ENCODE assay signal across 9 cellular contexts in the genomic region with DNA sequence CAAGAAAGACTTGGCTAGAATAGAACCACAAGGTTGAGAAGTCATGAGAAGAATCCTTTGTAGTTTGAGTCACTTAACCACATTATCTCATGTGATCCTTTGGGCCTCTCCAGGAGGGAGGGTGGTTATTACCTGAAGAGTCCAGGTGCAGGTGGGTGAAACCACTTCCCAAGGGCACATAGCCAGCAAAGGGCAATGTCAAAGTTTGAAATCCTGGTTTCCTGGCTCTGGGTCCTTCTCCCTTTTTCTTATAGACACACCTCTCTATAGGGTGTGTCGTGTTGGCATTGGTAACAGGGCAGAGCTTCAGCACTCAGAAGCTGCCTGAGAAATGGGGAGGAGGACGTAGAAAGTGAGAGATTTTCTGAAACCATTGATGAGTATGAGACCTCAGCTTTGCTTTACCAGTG.
DNase-seq lines count a peak whose midpoint lies in the region; ATAC-seq and TF ChIP-seq lines count a peak whose summit lies in the region.
"Had no signal": no experiment of that assay in that cellular context is flagged by ENCODE, and none has a peak within 500 bp of the region (broad histone marks: within the 10 kb centered on the region; RNA-seq: fewer than 3 reads in every experiment).

No MANE protein-coding gene starts in this region.

- H3K79me2 ChIP-seq in SK-N-SH (ENCODE audit: insufficient read depth): no peaks in the 10 kb centered on the region

- H3K4me3 Mint-ChIP-seq in Calu3 (ENCODE audit: low read depth, unreplicated experiment): peak overlapping the region; percentile 24

- WGBS in SK-N-SH (ENCODE audit: low lambda C conversion rate): 91% methylated on average over 2 of the region's 2 CpGs
- WGBS in lower leg skin, 2 donors: 56 to 60% methylated on average over 2 of the region's 2 CpGs

- no peak for TF ChIP-seq POLR2A in lower leg skin (IDR thresholded peaks at IDR 0.05)

- H3K9me3 Mint-ChIP-seq in Calu3 (ENCODE audit: low read depth, unreplicated experiment): no peaks in the 10 kb centered on the region

- H3F3A ChIP-seq in SK-N-SH (replicated peaks; ENCODE audit: insufficient read depth): no peaks in the 10 kb centered on the region

- no peak for TF ChIP-seq CTCF in Calu3 (IDR thresholded peaks at IDR 0.05; ENCODE audit: unreplicated experiment)
- no peak for TF ChIP-seq CTCF in WERI-Rb-1 (IDR thresholded peaks at IDR 0.05; ENCODE audit: low read depth, low read length)
- TF ChIP-seq CTCF in SK-N-SH (IDR thresholded peaks at IDR 0.05): no peak
- TF ChIP-seq CTCF in lower leg skin (IDR thresholded peaks at IDR 0.05): no peak

- TF ChIP-seq RAD21 in SK-N-SH (IDR thresholded peaks at IDR 0.05; ENCODE audit: low read length): no peak

- no peak overlapping the region for H2AFZ ChIP-seq in SK-N-SH (ENCODE audit: low read depth)

- H3K36me3 ChIP-seq in WERI-Rb-1 (no peaks in the 10 kb centered on the region; the same call in none of the 2 replicates), SK-N-SH (replicated peaks in 1 of 2; ENCODE audit: control insufficient read depth in 1 of 2, insufficient read depth in 2 of 2, low read length in 1 of 2) (no peaks in the 10 kb centered on the region)

- H3K27me3 ChIP-seq in WERI-Rb-1 (ENCODE audit: insufficient read depth, low read depth, severe bottlenecking) (no peaks in the 10 kb centered on the region), SK-N-SH (ENCODE audit: insufficient read depth) (no peaks in the 10 kb centered on the region)

- no TSS peak for BruUV-seq in Calu3 (replicated peaks; lab: Mats Ljungman, UMichigan)

- H3K36me3 Mint-ChIP-seq in Calu3 (ENCODE audit: insufficient read depth, unreplicated experiment): peaks cover 10% of the 10 kb centered on the region

- POLR2A ChIA-PET in SK-N-SH (lab: Yijun Ruan, JAX): no interaction called here

- DNase-seq in Calu3 (peak; percentile 48), WERI-Rb-1 (no peak), DMS 273 (lab: John Stamatoyannopoulos, UW; ENCODE audit: unreplicated experiment) (no peak), SK-N-SH (no peak), lower leg skin (ENCODE audit: low spot score in 2 of 2) (no peak)
- DNase-seq in effector CD8-positive, alpha-beta T cell (lab: John Stamatoyannopoulos, UW): no peak
- DNase-seq: NCI-H1092 had no signal

- intact Hi-C loops in Calu3 (cut with micrococcal nuclease; ENCODE audit: unreplicated experiment): no loop called here
- intact Hi-C loops in lower leg skin (cut with DNase I; ENCODE audit: low total_unique reads): no loop called here

- H3K27ac Mint-ChIP-seq in Calu3 (ENCODE audit: unreplicated experiment): peak overlapping the region; percentile 51

- CTCF ChIA-PET in Calu3 (lab: Charles Lee): interaction anchor here (0.9 to 1.6 kb wide), 3 partner anchors 15 to 89 kb away, joined by 3 to 6 read pairs (median 3); no protein-coding TSS in a partner anchor
- CTCF ChIA-PET in SK-N-SH (lab: Yijun Ruan, JAX): interaction anchor here (1.0 kb wide), 2 partner anchors 9 to 29 kb away, joined by 3 read pairs; no protein-coding TSS in a partner anchor

- H3K27me3 Mint-ChIP-seq in Calu3 (ENCODE audit: unreplicated experiment): no peaks in the 10 kb centered on the region

- no peak overlapping the region for H3K9ac ChIP-seq in SK-N-SH

- H3K27ac ChIP-seq in WERI-Rb-1 (peak overlapping the region; percentile 7; the same call in 1 of the 2 replicates), SK-N-SH (ENCODE audit: low read depth in 2 of 2, low read length in 1 of 2) (no peak overlapping the region)

- H3K4me1 Mint-ChIP-seq in Calu3 (ENCODE audit: low read depth, unreplicated experiment): peaks cover 22% of the 10 kb centered on the region

- no peaks in the 10 kb centered on the region for H3K9me2 ChIP-seq in SK-N-SH

- H3K4me3 ChIP-seq in WERI-Rb-1 (ENCODE audit: low read depth, low read length) (no peak overlapping the region), SK-N-SH (ENCODE audit: low read depth in 2 of 2, low read length in 1 of 2) (no peak overlapping the region), lower leg skin (ENCODE audit: low read depth, poor library complexity, severe bottlenecking) (no peak overlapping the region)

- ATAC-seq in GM19452 (IDR thresholded peaks at IDR 0.05; ENCODE audit: unreplicated experiment) (peak; percentile 83), HG03159 (IDR thresholded peaks at IDR 0.05; ENCODE audit: unreplicated experiment) (peak; percentile 91)

- no peaks in the 10 kb centered on the region for H4K20me1 ChIP-seq in SK-N-SH (ENCODE audit: insufficient read depth)

- no peaks in the 10 kb centered on the region for H3K9me3 ChIP-seq in WERI-Rb-1 (ENCODE audit: severe bottlenecking)
- no peaks in the 10 kb centered on the region for H3K9me3 ChIP-seq in SK-N-SH

- no peak overlapping the region for H3K4me2 ChIP-seq in SK-N-SH

- TF ChIP-seq EP300 in SK-N-SH (IDR thresholded peaks at IDR 0.05; ENCODE audit: borderline replicate concordance in 1 of 2, low read depth in 1 of 2, low read length in 1 of 2): no peak

- H3K4me1 ChIP-seq in SK-N-SH (ENCODE audit: control insufficient read depth in 1 of 2, insufficient read depth in 2 of 2, low read depth in 1 of 2, low read length in 1 of 2): peaks cover 0 to 8% of the 10 kb centered on the region in 2 experiments; a peak in 1 of 4 replicates

TF ChIP-seq in SK-N-SH, 30 proteins besides CTCF, POLR2A, EP300 and RAD21:
- TF ChIP-seq SMC3 (IDR thresholded peaks at IDR 0.05; ENCODE audit: low read depth, low read length): no peak
- TF ChIP-seq TAF1 (IDR thresholded peaks at IDR 0.05; ENCODE audit: borderline replicate concordance, low read depth, low read length): no peak
- TF ChIP-seq, protein P1, sequence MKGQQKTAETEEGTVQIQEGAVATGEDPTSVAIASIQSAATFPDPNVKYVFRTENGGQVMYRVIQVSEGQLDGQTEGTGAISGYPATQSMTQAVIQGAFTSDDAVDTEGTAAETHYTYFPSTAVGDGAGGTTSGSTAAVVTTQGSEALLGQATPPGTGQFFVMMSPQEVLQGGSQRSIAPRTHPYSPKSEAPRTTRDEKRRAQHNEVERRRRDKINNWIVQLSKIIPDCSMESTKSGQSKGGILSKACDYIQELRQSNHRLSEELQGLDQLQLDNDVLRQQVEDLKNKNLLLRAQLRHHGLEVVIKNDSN (IDR thresholded peaks at IDR 0.05; ENCODE audit: borderline replicate concordance, low read depth): no peak
